ENCODE assay signal across 18 cellular contexts in the genomic region with DNA sequence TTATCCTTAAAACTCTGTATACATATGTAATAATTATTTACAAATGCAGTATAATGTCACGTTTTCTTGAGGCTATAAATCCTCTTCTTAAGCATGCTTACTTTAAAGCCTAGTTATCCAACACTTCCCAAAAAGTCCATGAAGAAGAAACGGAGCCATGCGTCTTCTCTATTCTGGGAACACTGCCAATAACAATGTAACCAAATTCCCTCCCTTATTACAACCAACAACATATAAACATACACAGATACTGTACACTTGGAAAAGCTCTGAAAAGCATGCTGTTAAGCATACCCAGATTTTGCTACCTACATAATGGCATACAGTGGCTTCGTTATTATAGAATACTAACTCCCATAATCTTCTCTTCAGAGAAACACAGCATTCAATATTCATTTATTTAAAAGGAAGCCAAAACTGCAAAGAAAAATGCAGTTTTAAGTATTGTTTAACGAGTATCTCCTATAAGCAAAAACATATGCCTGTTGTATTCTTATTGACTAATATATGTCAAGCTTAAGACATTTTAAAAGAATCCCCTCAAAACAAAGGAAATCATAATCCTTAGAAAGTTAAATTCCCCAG.
A peak's percentile ranks its signal among the peaks of the same experiment; 100 is the strongest.
DNase-seq lines count a peak whose midpoint lies in the region; ATAC-seq and TF ChIP-seq lines count a peak whose summit lies in the region.
"Had no signal": no experiment of that assay in that cellular context is flagged by ENCODE, and none has a peak within 500 bp of the region (broad histone marks: within the 10 kb centered on the region; RNA-seq: fewer than 3 reads in every experiment).

No MANE protein-coding gene starts in this region.

- H3K9me3 ChIP-seq in HEK293 (ENCODE audit: control insufficient read depth, insufficient read depth, low read depth, low read length) (no peaks in the 10 kb centered on the region), neural progenitor cell (ENCODE audit: low read depth) (no peaks in the 10 kb centered on the region)
- H3K9me3 ChIP-seq: BLaER1, sigmoid colon, testis had no signal

- peaks cover 24% of the 10 kb centered on the region for H3K4me1 Mint-ChIP-seq in neural progenitor cell
- H3K4me1 Mint-ChIP-seq in activated T-helper 17 cell treated with anti-CD3 and anti-CD28 coated beads, Interleukin-2, amount 50 U/mL, for 72 hours = no peaks in the 10 kb centered on the region

- no peak overlapping the region for H2AFZ ChIP-seq in neural progenitor cell (replicated peaks)

- no peak overlapping the region for H3K9ac ChIP-seq in neural progenitor cell
- H3K9ac ChIP-seq: BLaER1 had no signal

- peaks cover 32% of the 10 kb centered on the region for H3K4me1 ChIP-seq in HEK293 (ENCODE audit: control insufficient read depth, insufficient read depth, low read length)
- peaks cover 15% of the 10 kb centered on the region for H3K4me1 ChIP-seq in neural progenitor cell
- H3K4me1 ChIP-seq: BLaER1 had no signal

- H3K4me3 Mint-ChIP-seq in neural progenitor cell = no peak overlapping the region
- no peak overlapping the region for H3K4me3 Mint-ChIP-seq in activated T-helper 17 cell treated with anti-CD3 and anti-CD28 coated beads, Interleukin-2, amount 50 U/mL, for 72 hours
- H3K4me3 Mint-ChIP-seq: HFFc6 had no signal

- in situ Hi-C loops in astrocyte of the spinal cord (cut with HindIII; ENCODE audit: low sequenced_read_pairs) = no loop called here

- H3K27ac Mint-ChIP-seq in neural progenitor cell = peak overlapping the region; percentile 12
- no peak overlapping the region for H3K27ac Mint-ChIP-seq in activated T-helper 17 cell treated with anti-CD3 and anti-CD28 coated beads, Interleukin-2, amount 50 U/mL, for 72 hours
- H3K27ac Mint-ChIP-seq: activated naive CD4-positive, alpha-beta T cell treated with anti-CD3 and anti-CD28 coated beads, Interleukin-2, amount 50 U/mL, for 72 hours; HFFc6 had no signal

- ATAC-seq in HG02970 (IDR thresholded peaks at IDR 0.05; ENCODE audit: low FRiP score, unreplicated experiment) = no peak
- no peak for ATAC-seq in activated T-helper 17 cell treated with anti-CD3 and anti-CD28 coated beads, Interleukin-2, amount 50 U/mL, for 72 hours (replicated peaks)
- ATAC-seq: activated naive CD4-positive, alpha-beta T cell treated with anti-CD3 and anti-CD28 coated beads, Interleukin-2, amount 50 U/mL, for 72 hours had no signal

- peaks cover 3% of the 10 kb centered on the region for H3K27me3 Mint-ChIP-seq in neural progenitor cell (ENCODE audit: insufficient read depth, low read depth)
- no peaks in the 10 kb centered on the region for H3K27me3 Mint-ChIP-seq in activated T-helper 17 cell treated with anti-CD3 and anti-CD28 coated beads, Interleukin-2, amount 50 U/mL, for 72 hours

- H3K4me3 ChIP-seq in HEK293 (ENCODE audit: low read depth, low read length) = no peak overlapping the region
- H3K4me3 ChIP-seq in astrocyte of the spinal cord (ENCODE audit: low read depth, low read length) = no peak overlapping the region
- no peak overlapping the region for H3K4me3 ChIP-seq in neural progenitor cell
- H3K4me3 ChIP-seq: BLaER1, sigmoid colon, testis had no signal

- CTCF ChIA-PET in HEK293 (lab: Yijun Ruan, JAX) = interaction anchor here (0.6 to 3.8 kb wide), 12 partner anchors 29 to 403 kb away, joined by 3 to 31 read pairs (median 4); a partner anchor contains a TSS

- POLR2A ChIA-PET in HEK293 (lab: Yijun Ruan, JAX) = interaction anchor here (0.9 to 1.5 kb wide), 3 partner anchors 275 to 292 kb away, joined by 3 to 4 read pairs (median 4); a partner anchor contains a TSS

- H3K27ac ChIP-seq in HEK293 (ENCODE audit: extremely low read depth, low read depth, low read length) = no peak overlapping the region
- H3K27ac ChIP-seq in neural progenitor cell = no peak overlapping the region
- H3K27ac ChIP-seq: BLaER1, sigmoid colon, testis had no signal

- no peaks in the 10 kb centered on the region for H3K79me2 ChIP-seq in neural progenitor cell (ENCODE audit: low read depth)

- peaks cover 0 to 5% of the 10 kb centered on the region in 2 experiments; a peak in 2 of 3 replicates for H3K36me3 ChIP-seq in HEK293 (ENCODE audit: control insufficient read depth in 2 of 2, insufficient read depth in 1 of 2, low read length in 2 of 2)
- no peaks in the 10 kb centered on the region for H3K36me3 ChIP-seq in neural progenitor cell

- peaks cover 2% of the 10 kb centered on the region for H3K9me3 Mint-ChIP-seq in neural progenitor cell
- H3K9me3 Mint-ChIP-seq in activated T-helper 17 cell treated with anti-CD3 and anti-CD28 coated beads, Interleukin-2, amount 50 U/mL, for 72 hours = no peaks in the 10 kb centered on the region
- H3K9me3 Mint-ChIP-seq: activated naive CD4-positive, alpha-beta T cell treated with anti-CD3 and anti-CD28 coated beads, Interleukin-2, amount 50 U/mL, for 72 hours; HFFc6 had no signal

- H4K20me1 ChIP-seq in neural progenitor cell (ENCODE audit: low read depth) = no peaks in the 10 kb centered on the region
- H4K20me1 ChIP-seq: BLaER1 had no signal

- H3F3A ChIP-seq in neural progenitor cell (ENCODE audit: low read depth) = peaks cover 10% of the 10 kb centered on the region

- peaks cover 3% of the 10 kb centered on the region for H3K36me3 Mint-ChIP-seq in neural progenitor cell
- peaks cover 80% of the 10 kb centered on the region for H3K36me3 Mint-ChIP-seq in activated T-helper 17 cell treated with anti-CD3 and anti-CD28 coated beads, Interleukin-2, amount 50 U/mL, for 72 hours (ENCODE audit: low read depth)

- H3K4me2 ChIP-seq in neural progenitor cell = no peak overlapping the region
- H3K4me2 ChIP-seq: BLaER1 had no signal

- peak; percentile 74 for DNase-seq in NCI-H2171 (lab: John Stamatoyannopoulos, UW)
- peak; percentile 13 for DNase-seq in astrocyte of the spinal cord (ENCODE audit: low read depth, low spot score)
- DNase-seq in neural progenitor cell (ENCODE audit: low spot score) = no peak
- no peak for DNase-seq in NCI-H510A treated with DMSO at 0.1 percent for 48 hours (lab: John Stamatoyannopoulos, UW)
- DNase-seq: activated CD4-positive, alpha-beta T cell treated with anti-CD3 and anti-CD28 coated beads, Interleukin-2, amount 50 U/mL, for 1 hour; DMS79; effector memory CD4-positive, alpha-beta T cell; left ventricle myocardium superior; NCI-H774; sigmoid colon; stimulated activated CD4-positive, alpha-beta T cell treated with anti-CD3 and anti-CD28 coated beads, Interleukin-2, amount 100 ng/mL, for 48 hours; testis had no signal

- TF ChIP-seq CTCF in HEK293 (tag by site-specific recombination; IDR thresholded peaks at IDR 0.05) = no peak
- TF ChIP-seq CTCF in astrocyte of the spinal cord (IDR thresholded peaks at IDR 0.05; ENCODE audit: low read depth, low read length) = no peak
- TF ChIP-seq CTCF in neural progenitor cell (IDR thresholded peaks at IDR 0.05) = no peak

- H3K27me3 ChIP-seq in neural progenitor cell = no peaks in the 10 kb centered on the region
- H3K27me3 ChIP-seq: BLaER1, sigmoid colon, testis had no signal

TF ChIP-seq in HEK293, 187 proteins besides CTCF, POLR2A, EP300 and RAD21:
- TF ChIP-seq SCRT1 (tag by site-specific recombination; IDR thresholded peaks at IDR 0.05; ENCODE audit: borderline replicate concordance) (no peak), ZNF292 (tag by site-specific recombination; IDR thresholded peaks at IDR 0.05; ENCODE audit: borderline replicate concordance, low read depth) (no peak), SP3 (tag by site-specific recombination; IDR thresholded peaks at IDR 0.05) (no peak), ZNF510 (tag by site-specific recombination; IDR thresholded peaks at IDR 0.05; ENCODE audit: insufficient replicate concordance) (no peak), FEZF1 (tag by site-specific recombination; IDR thresholded peaks at IDR 0.05) (peak; percentile 55), ZNF558 (tag by site-specific recombination; IDR thresholded peaks at IDR 0.05) (0 out of 2 replicates have a peak, but pooled peaks have one; percentile 9), OSR2 (tag by site-specific recombination; IDR thresholded peaks at IDR 0.05) (peak; percentile 16; the same call in 1 of the 2 replicates), WT1 (tag by site-specific recombination; IDR thresholded peaks at IDR 0.05) (peak; percentile 63)
- TF ChIP-seq, protein P1, sequence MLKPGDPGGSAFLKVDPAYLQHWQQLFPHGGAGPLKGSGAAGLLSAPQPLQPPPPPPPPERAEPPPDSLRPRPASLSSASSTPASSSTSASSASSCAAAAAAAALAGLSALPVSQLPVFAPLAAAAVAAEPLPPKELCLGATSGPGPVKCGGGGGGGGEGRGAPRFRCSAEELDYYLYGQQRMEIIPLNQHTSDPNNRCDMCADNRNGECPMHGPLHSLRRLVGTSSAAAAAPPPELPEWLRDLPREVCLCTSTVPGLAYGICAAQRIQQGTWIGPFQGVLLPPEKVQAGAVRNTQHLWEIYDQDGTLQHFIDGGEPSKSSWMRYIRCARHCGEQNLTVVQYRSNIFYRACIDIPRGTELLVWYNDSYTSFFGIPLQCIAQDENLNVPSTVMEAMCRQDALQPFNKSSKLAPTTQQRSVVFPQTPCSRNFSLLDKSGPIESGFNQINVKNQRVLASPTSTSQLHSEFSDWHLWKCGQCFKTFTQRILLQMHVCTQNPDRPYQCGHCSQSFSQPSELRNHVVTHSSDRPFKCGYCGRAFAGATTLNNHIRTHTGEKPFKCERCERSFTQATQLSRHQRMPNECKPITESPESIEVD (tag by site-specific recombination; IDR thresholded peaks at IDR 0.05) = peak; percentile 42

Comparison
In these comparisons a context has a peak if more than half of its experiments do, and no peak if none do; other contexts are left out.
1. DNase-seq: peak in NCI-H2171 (single experiment) and astrocyte of the spinal cord (single experiment); none in neural progenitor cell (single experiment) and NCI-H510A treated with DMSO at 0.1 percent for 48 hours (single experiment).